In genomic region chr22:38865201-38866023, GRCh38 we compare ENCODE assay signal across 1 cellular context.
A peak's percentile ranks its signal among the peaks of the same experiment; 100 is the strongest.
TF ChIP-seq lines count a peak whose summit lies in the region.

No MANE protein-coding gene starts in this region.

TF ChIP-seq in K562, 482 proteins besides CTCF, POLR2A, EP300 and RAD21 (continued from another document):
- TF ChIP-seq PBX2 (CRISPR knock-in tag; IDR thresholded peaks at IDR 0.05; ENCODE audit: low read depth) = no peak
- TF ChIP-seq PBX2 (tag; conservative IDR thresholded peaks at IDR 0.05; ENCODE audit: low read depth) = no peak
- TF ChIP-seq POLR3G (IDR thresholded peaks at IDR 0.05; ENCODE audit: extremely low read depth, insufficient read length, insufficient replicate concordance) = no peak
- peak; percentile 67 for TF ChIP-seq RBFOX2 (IDR thresholded peaks at IDR 0.05; ENCODE audit: low read depth, low read length)
- no peak for TF ChIP-seq ZNF518B (CRISPR knock-in tag; IDR thresholded peaks at IDR 0.05)
TF ChIP-seq in K562: peak in this region for 2.
